Comparison of ENCODE assay signal across 14 cellular contexts in the genomic region with DNA sequence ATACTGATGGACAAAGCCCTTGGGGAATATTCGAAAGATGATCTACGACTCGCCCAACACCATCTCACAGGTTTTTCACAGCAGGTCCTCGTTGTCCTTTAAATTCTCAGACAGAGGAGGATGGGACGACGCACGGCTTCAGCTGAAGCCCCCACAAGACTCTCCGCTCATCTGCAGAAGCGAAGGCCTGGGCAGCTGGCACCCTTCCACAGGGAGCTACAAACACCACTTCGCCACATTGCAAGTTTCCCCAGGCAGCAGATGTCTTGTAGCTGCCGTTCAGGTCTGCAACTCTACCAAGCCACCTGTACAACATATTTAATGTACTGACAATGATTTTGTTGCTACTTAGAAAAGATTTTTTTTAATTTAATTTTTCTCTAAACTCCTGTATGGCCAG.
DNase-seq lines count a peak whose midpoint lies in the region; FAIRE-seq and TF ChIP-seq lines count a peak whose summit lies in the region.
"Had no signal": no experiment of that assay in that cellular context is flagged by ENCODE, and none has a peak within 500 bp of the region (broad histone marks: within the 10 kb centered on the region; RNA-seq: fewer than 3 reads in every experiment).

No MANE protein-coding gene starts in this region.

- no peak for TF ChIP-seq RAD21 in H1 (IDR thresholded peaks at IDR 0.05 in 1 of 2, conservative IDR thresholded peaks at IDR 0.05 in 1 of 2; ENCODE audit: low read depth in 2 of 2, low read length in 2 of 2)

- no peak overlapping the region for H2BK5ac ChIP-seq in H1 (ENCODE audit: low read depth, low read length)

- H2BK20ac ChIP-seq in H1 (ENCODE audit: low read length): no peak overlapping the region

- CTCF ChIA-PET in H1 (lab: Charles Lee; ENCODE audit: partially characterized antibody): no interaction called here

- H3K23ac ChIP-seq in H1 (ENCODE audit: insufficient read length): no peak overlapping the region

- no peak overlapping the region for H4K8ac ChIP-seq in H1 (ENCODE audit: extremely low read depth, insufficient read depth, low read length)

- H3K36me3 ChIP-seq in H1 (ENCODE audit: control insufficient read depth in 2 of 4, insufficient read depth in 4 of 4, low read length in 3 of 4): no peaks in the 10 kb centered on the region

- no peak overlapping the region for H3K56ac ChIP-seq in H1 (replicated peaks; ENCODE audit: insufficient read length, low read depth, low read length)

- H3K4me3 ChIP-seq in H1 (ENCODE audit: extremely low read depth in 1 of 4, insufficient read depth in 2 of 4, low read depth in 3 of 4, low read length in 4 of 4): no peak overlapping the region
- H3K4me3 ChIP-seq: SK-N-MC had no signal

- H2AK5ac ChIP-seq in H1 (ENCODE audit: low read depth, low read length): 0 out of 2 replicates have a peak overlapping the region, but pooled peaks have one; percentile 29

- DNase-seq in NCI-H82 (lab: John Stamatoyannopoulos, UW) (peak; percentile 47), NCI-H82 treated with DMSO at 0.1 percent for 48 hours (lab: John Stamatoyannopoulos, UW; ENCODE audit: unreplicated experiment) (no peak), NCI-H2171 treated with DMSO at 0.1 percent for 48 hours (lab: John Stamatoyannopoulos, UW) (peak; percentile 96), H1 (ENCODE audit: low read depth in 1 of 2, low spot score in 2 of 2) (no peak), D341Med (ENCODE audit: low spot score) (no peak), NCI-H2029 treated with DMSO at 0.1 percent for 48 hours (lab: John Stamatoyannopoulos, UW) (no peak)
- DNase-seq in stimulated activated naive CD4-positive, alpha-beta T cell treated with Interleukin-2 at 50 U/mL for 16 hours (lab: John Stamatoyannopoulos, UW): no peak
- DNase-seq: C1 segment of cervical spinal cord, GOT3, NCI-H2227 treated with DMSO at 0.1 percent for 48 hours, NCI-H748 treated with DMSO at 0.1 percent for 48 hours had no signal

- no peak overlapping the region for H3K4ac ChIP-seq in H1 (replicated peaks; ENCODE audit: insufficient read length, low read depth, low read length)

- no peak overlapping the region for H4K5ac ChIP-seq in H1 (ENCODE audit: insufficient read length, low read depth, low read length)

- H2AFZ ChIP-seq in H1 (ENCODE audit: low read length): no peak overlapping the region

- peaks cover 3 to 9% (median 4%) of the 10 kb centered on the region in 4 experiments; a peak in 6 of 7 replicates for H3K4me1 ChIP-seq in H1 (replicated peaks in 1 of 4; ENCODE audit: control insufficient read depth in 3 of 4, insufficient read depth in 4 of 4, low read length in 3 of 4)

- no peaks in the 10 kb centered on the region for H3K79me1 ChIP-seq in H1 (ENCODE audit: low read depth, low read length)

- H3K4me2 ChIP-seq in H1 (ENCODE audit: insufficient read depth in 1 of 2, low read depth in 2 of 2, low read length in 2 of 2): no peak overlapping the region
- H3K4me2 ChIP-seq: KMS-11 had no signal

- H3K9me3 ChIP-seq in H1 (ENCODE audit: insufficient read depth in 2 of 2, low read depth in 1 of 2, low read length in 1 of 2): peaks cover 0 to 9% of the 10 kb centered on the region in 2 experiments; a peak in 2 of 4 replicates

- peak overlapping the region; percentile 16; the same call in 1 of the 2 replicates for H3K18ac ChIP-seq in H1 (ENCODE audit: extremely low read depth, low read length)

- 61% methylated on average over 11 of the region's 11 CpGs; no CpG with 5 or more reads in 1 of the 2 experiments for WGBS in H1 (ENCODE audit: extremely low coverage in 1 of 2, insufficient coverage in 1 of 2, insufficient read length in 1 of 2, insufficient replicate concordance in 2 of 2, low coverage in 1 of 2, low lambda C conversion rate in 2 of 2, missing lambda C conversion rate in 1 of 2), 2 experiments

- H3K27ac ChIP-seq in H1 (ENCODE audit: low read depth, low read length): no peak overlapping the region
- H3K27ac ChIP-seq: KMS-11 had no signal

- no peak for TF ChIP-seq EP300 in H1 (IDR thresholded peaks at IDR 0.05; ENCODE audit: borderline replicate concordance in 1 of 2, low read depth in 2 of 2, low read length in 2 of 2)

- H3K14ac ChIP-seq in H1 (ENCODE audit: insufficient read length): no peak overlapping the region

- no peaks in the 10 kb centered on the region for H3K23me2 ChIP-seq in H1 (ENCODE audit: low read depth, low read length)

- H3K9ac ChIP-seq in H1 (replicated peaks in 1 of 4; ENCODE audit: extremely low read depth in 1 of 4, low read depth in 3 of 4, low read length in 3 of 4): no peak overlapping the region
- H3K9ac ChIP-seq: KMS-11 had no signal

- no peaks in the 10 kb centered on the region for H3K27me3 ChIP-seq in H1 (replicated peaks in 1 of 4; ENCODE audit: control insufficient read depth in 3 of 4, extremely low read depth in 1 of 4, insufficient read depth in 3 of 4, low read length in 3 of 4)

- no peak overlapping the region for H4K91ac ChIP-seq in H1 (replicated peaks; ENCODE audit: insufficient read length, low read length)

- H3K79me2 ChIP-seq in H1 (ENCODE audit: control insufficient read depth in 1 of 2, insufficient read depth in 2 of 2, low read length in 2 of 2): no peaks in the 10 kb centered on the region

- H4K20me1 ChIP-seq in H1 (replicated peaks in 1 of 2; ENCODE audit: control insufficient read depth in 1 of 2, insufficient read depth in 2 of 2, low read length in 2 of 2): no peaks in the 10 kb centered on the region

- POLR2A ChIA-PET in H1 (lab: Charles Lee; ENCODE audit: partially characterized antibody): no interaction called here

- TF ChIP-seq CTCF in H1 (IDR thresholded peaks at IDR 0.05; ENCODE audit: control extremely low read depth in 1 of 3, insufficient read depth in 1 of 3, low read depth in 1 of 3, low read length in 3 of 3): no peak

- H2BK15ac ChIP-seq in H1 (ENCODE audit: low read length): no peak overlapping the region

- no peak overlapping the region for H2BK120ac ChIP-seq in H1 (replicated peaks; ENCODE audit: low read depth, low read length)

- TF ChIP-seq POLR2A in H1 (IDR thresholded peaks at IDR 0.05; ENCODE audit: control extremely low read depth in 1 of 2, low read depth in 2 of 2, low read length in 2 of 2): no peak

- FAIRE-seq in H1 (lab: Jason Lieb, UNC): no peak
- FAIRE-seq: A204.1 had no signal

- no peak overlapping the region for H2BK12ac ChIP-seq in H1 (ENCODE audit: low read depth, low read length)

TF ChIP-seq in H1, 55 proteins besides CTCF, POLR2A, EP300 and RAD21:
- TF ChIP-seq BCL11A (IDR thresholded peaks at IDR 0.05; ENCODE audit: low read depth in 2 of 2, low read length in 2 of 2) (no peak), CTBP2 (IDR thresholded peaks at IDR 0.05; ENCODE audit: borderline replicate concordance, insufficient read depth, insufficient read length, low read length) (no peak), BACH1 (IDR thresholded peaks at IDR 0.05; ENCODE audit: low read length) (no peak), KDM5A (IDR thresholded peaks at IDR 0.05; ENCODE audit: low read length) (no peak), CEBPB (IDR thresholded peaks at IDR 0.05; ENCODE audit: low read depth, low read length) (no peak), PHF8 (conservative IDR thresholded peaks at IDR 0.05; ENCODE audit: low read depth, low read length) (no peak), YY1 (IDR thresholded peaks at IDR 0.05; ENCODE audit: low read depth, low read length) (no peak), TEAD4 (IDR thresholded peaks at IDR 0.05; ENCODE audit: low read depth, low read length) (no peak), NANOG (IDR thresholded peaks at IDR 0.05; ENCODE audit: insufficient read depth, low read depth, low read length, poor library complexity, severe bottlenecking) (no peak), POU5F1 (IDR thresholded peaks at IDR 0.05; ENCODE audit: low read depth, low read length) (no peak), SIX5 (IDR thresholded peaks at IDR 0.05; ENCODE audit: low read depth, low read length) (no peak), CHD2 (IDR thresholded peaks at IDR 0.05; ENCODE audit: low read length) (no peak), CREB1 (IDR thresholded peaks at IDR 0.05) (no peak), ZNF274 (IDR thresholded peaks at IDR 0.05; ENCODE audit: borderline replicate concordance, extremely low read depth, low read length) (no peak), RXRA (IDR thresholded peaks at IDR 0.05; ENCODE audit: insufficient read depth, low read depth, low read length) (no peak)
- TF ChIP-seq, protein P1, sequence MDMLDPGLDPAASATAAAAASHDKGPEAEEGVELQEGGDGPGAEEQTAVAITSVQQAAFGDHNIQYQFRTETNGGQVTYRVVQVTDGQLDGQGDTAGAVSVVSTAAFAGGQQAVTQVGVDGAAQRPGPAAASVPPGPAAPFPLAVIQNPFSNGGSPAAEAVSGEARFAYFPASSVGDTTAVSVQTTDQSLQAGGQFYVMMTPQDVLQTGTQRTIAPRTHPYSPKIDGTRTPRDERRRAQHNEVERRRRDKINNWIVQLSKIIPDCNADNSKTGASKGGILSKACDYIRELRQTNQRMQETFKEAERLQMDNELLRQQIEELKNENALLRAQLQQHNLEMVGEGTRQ (IDR thresholded peaks at IDR 0.05; ENCODE audit: low read length): no peak

Comparison
In these comparisons a context has a peak if more than half of its experiments do, and no peak if none do; other contexts are left out.
1. DNase-seq: peak in NCI-H82 (single experiment) and NCI-H2171 treated with DMSO at 0.1 percent for 48 hours (single experiment); none in NCI-H82 treated with DMSO at 0.1 percent for 48 hours (single experiment), H1 (0 of 2), D341Med (single experiment), NCI-H2029 treated with DMSO at 0.1 percent for 48 hours (single experiment) and stimulated activated naive CD4-positive, alpha-beta T cell treated with Interleukin-2 at 50 U/mL for 16 hours (single experiment).